ENCODE assay signal across 9 cellular contexts in the genomic region with DNA sequence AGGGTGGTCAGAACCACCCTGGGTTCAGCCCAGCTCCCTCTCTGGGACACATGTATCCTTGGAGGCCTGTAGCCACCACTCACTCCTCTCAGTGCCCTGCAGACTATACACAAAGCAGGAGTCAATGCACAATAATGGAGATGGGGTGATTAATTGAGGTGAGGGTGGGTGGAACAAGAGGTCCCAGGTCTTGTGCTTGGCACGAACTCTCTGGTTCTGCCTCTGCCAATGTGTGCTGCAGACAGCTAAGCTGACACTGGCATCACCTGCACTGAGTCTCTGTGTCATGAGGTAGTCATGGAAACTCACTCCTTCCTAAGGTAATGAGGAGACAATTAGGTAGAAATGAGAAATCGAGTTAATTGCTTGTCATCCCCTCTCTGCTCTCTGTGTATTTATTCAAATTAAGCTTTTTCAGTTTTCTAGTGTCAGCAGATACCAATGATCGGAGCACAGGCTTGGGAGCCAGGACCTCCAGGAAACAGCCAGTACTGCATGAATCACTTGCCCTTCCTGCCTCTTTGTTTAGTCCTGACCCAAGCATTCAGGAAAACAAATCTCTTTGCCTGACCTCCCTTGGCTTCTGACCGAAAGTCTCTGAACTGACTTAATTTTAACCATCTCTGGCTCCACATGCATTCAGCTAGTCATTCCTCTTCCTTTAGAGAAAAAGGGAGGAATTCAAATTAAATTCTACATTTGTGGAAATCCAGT. TPM values are rescaled to one million over a fixed set of nuclear protein-coding genes. Genes with fewer than 3 reads are reported as not detected.
DNase-seq lines count a peak whose midpoint lies in the region; ATAC-seq, FAIRE-seq and TF ChIP-seq lines count a peak whose summit lies in the region.
"Had no signal": no experiment of that assay in that cellular context is flagged by ENCODE, and none has a peak within 500 bp of the region (broad histone marks: within the 10 kb centered on the region; RNA-seq: fewer than 3 reads in every experiment).

No MANE protein-coding gene starts in this region.

- peak overlapping the region; percentile 50 for H3K27ac ChIP-seq in right cardiac atrium (ENCODE audit: low read length)

- 62% methylated on average over 4 of the region's 4 CpGs for WGBS in right cardiac atrium

- ATAC-seq in right cardiac atrium, result peak; percentile 91 to 99
- peak; percentile 75 for ATAC-seq in stimulated activated effector memory CD8-positive, alpha-beta T cell treated with anti-CD3 and anti-CD28 coated beads, Interleukin-12 subunit alpha, Interleukin-12 subunit beta, amount 100 ng/mL, for 72 hours

- FAIRE-seq in D721Med (lab: Jason Lieb, UNC), result no peak

- H3K9me3 Mint-ChIP-seq in stimulated activated effector memory CD8-positive, alpha-beta T cell treated with anti-CD3 and anti-CD28 coated beads, Interleukin-12 subunit alpha, Interleukin-12 subunit beta, amount 100 ng/mL, for 72 hours, result no peaks in the 10 kb centered on the region
- H3K9me3 Mint-ChIP-seq: activated T-cell treated with anti-CD3 and anti-CD28 coated beads, Interleukin-2, amount 50 U/mL, for 4 hours had no signal

- peaks cover 2% of the 10 kb centered on the region for H3K4me1 ChIP-seq in right cardiac atrium (ENCODE audit: control insufficient read depth, insufficient read depth, low read length)

- peak; percentile 69 for DNase-seq in NCI-H1105 (lab: John Stamatoyannopoulos, UW)
- peak; percentile 42 for DNase-seq in amniotic epithelial cell (ENCODE audit: low read depth)
- DNase-seq in right cardiac atrium, result peak in 2 of 3 donors; percentile 26 to 53
- no peak for DNase-seq in stimulated activated effector memory CD8-positive, alpha-beta T cell treated with anti-CD3 and anti-CD28 coated beads, Interleukin-12 subunit alpha, Interleukin-12 subunit beta, amount 100 ng/mL, for 72 hours (ENCODE audit: low spot score in 2 of 2)
- DNase-seq in GF-D8 (lab: John Stamatoyannopoulos, UW), result no peak
- no peak for DNase-seq in stimulated activated CD4-positive, alpha-beta T cell treated with anti-CD3 and anti-CD28 coated beads, Interleukin-4, amount 100 ng/mL, for 4 hours
- no peak for DNase-seq in D721Med (ENCODE audit: insufficient read length, low spot score)
- DNase-seq: activated T-cell treated with anti-CD3 and anti-CD28 coated beads, Interleukin-2, amount 50 U/mL, for 4 hours; SIG-M5 had no signal

- no peak for TF ChIP-seq CTCF in D721Med (IDR thresholded peaks at IDR 0.05; ENCODE audit: insufficient read depth, missing control alignments)

- no peaks in the 10 kb centered on the region for H3K27me3 ChIP-seq in right cardiac atrium (ENCODE audit: control insufficient read depth, insufficient read depth)

- H3K36me3 Mint-ChIP-seq in stimulated activated effector memory CD8-positive, alpha-beta T cell treated with anti-CD3 and anti-CD28 coated beads, Interleukin-12 subunit alpha, Interleukin-12 subunit beta, amount 100 ng/mL, for 72 hours, result no peaks in the 10 kb centered on the region

- no peak overlapping the region for H3K4me3 ChIP-seq in right cardiac atrium (ENCODE audit: low read length)

- no peak overlapping the region for H3K4me3 Mint-ChIP-seq in stimulated activated effector memory CD8-positive, alpha-beta T cell treated with anti-CD3 and anti-CD28 coated beads, Interleukin-12 subunit alpha, Interleukin-12 subunit beta, amount 100 ng/mL, for 72 hours
- H3K4me3 Mint-ChIP-seq: activated T-cell treated with anti-CD3 and anti-CD28 coated beads, Interleukin-2, amount 50 U/mL, for 4 hours had no signal

- intact Hi-C loops in right cardiac atrium (cut with DNase I), result no loop called here

- H3K9me3 ChIP-seq in right cardiac atrium (ENCODE audit: control insufficient read depth, low read length), result no peaks in the 10 kb centered on the region

- H3K4me1 Mint-ChIP-seq in stimulated activated effector memory CD8-positive, alpha-beta T cell treated with anti-CD3 and anti-CD28 coated beads, Interleukin-12 subunit alpha, Interleukin-12 subunit beta, amount 100 ng/mL, for 72 hours, result no peaks in the 10 kb centered on the region

- H3K27ac Mint-ChIP-seq in stimulated activated effector memory CD8-positive, alpha-beta T cell treated with anti-CD3 and anti-CD28 coated beads, Interleukin-12 subunit alpha, Interleukin-12 subunit beta, amount 100 ng/mL, for 72 hours, result no peak overlapping the region

RNA-seq across cellular contexts. Expression of a gene that starts 56.7 kb away (rescaled TPM):
- not detected for total RNA-seq in right cardiac atrium
- not detected for polyA plus RNA-seq in right cardiac atrium
- total RNA-seq: activated T-cell treated with anti-CD3 and anti-CD28 coated beads, Interleukin-2, amount 50 U/mL, for 4 hours had no signal

Comparison
In these comparisons a context has a peak if more than half of its experiments do, and no peak if none do; other contexts are left out.
1. DNase-seq: peak in NCI-H1105 (single experiment), amniotic epithelial cell (single experiment) and right cardiac atrium (2 of 3); none in stimulated activated effector memory CD8-positive, alpha-beta T cell treated with anti-CD3 and anti-CD28 coated beads, Interleukin-12 subunit alpha, Interleukin-12 subunit beta, amount 100 ng/mL, for 72 hours (0 of 2), GF-D8 (single experiment), stimulated activated CD4-positive, alpha-beta T cell treated with anti-CD3 and anti-CD28 coated beads, Interleukin-4, amount 100 ng/mL, for 4 hours (0 of 2) and D721Med (single experiment).